ENCODE assay signal across 8 cellular contexts in genomic region chr7:99551329-99551728, GRCh38. TPM values are rescaled to one million over a fixed set of nuclear protein-coding genes. Genes with fewer than 3 reads are reported as not detected.
DNase-seq lines count a peak whose midpoint lies in the region; ATAC-seq and TF ChIP-seq lines count a peak whose summit lies in the region.

No MANE protein-coding gene starts in this region.

- H3F3A ChIP-seq in MM.1S (ENCODE audit: insufficient read depth, low read length): no peaks in the 10 kb centered on the region

- intact Hi-C loops in CD4-positive, alpha-beta T cell (cut with DNase I, micrococcal nuclease): loop anchor here in 1 of 2 experiments (10.0 kb wide), 1 partner anchor 227 kb away; the partner anchor contains the start of gene ARPC1A
- intact Hi-C loops in natural killer cell (cut with micrococcal nuclease): loop anchor here (5.0 kb wide), 1 partner anchor 144 kb away; the partner anchor contains the start of genes BUD31 and PDAP1

- H3K79me2 ChIP-seq in MM.1S (ENCODE audit: low read length): peaks cover 6% of the 10 kb centered on the region

- peak overlapping the region; percentile 65 for H3K4me2 ChIP-seq in MM.1S (ENCODE audit: low read depth, low read length)

- ATAC-seq in CD4-positive, alpha-beta T cell (ENCODE audit: poor library complexity): no peak
- no peak for ATAC-seq in natural killer cell

- peak overlapping the region; percentile 80 for H3K27ac Mint-ChIP-seq in CD4-positive, alpha-beta T cell
- H3K27ac Mint-ChIP-seq in endodermal cell: peak overlapping the region; percentile 91
- peak overlapping the region; percentile 94 to 95 for H3K27ac Mint-ChIP-seq in natural killer cell

- H3K4me3 ChIP-seq in MM.1S (ENCODE audit: low read length): peak overlapping the region; percentile 99
- H3K4me3 ChIP-seq in endodermal cell (ENCODE audit: low read length): peak overlapping the region; percentile 97

- peak overlapping the region; percentile 86 for H3K27ac ChIP-seq in CD4-positive, alpha-beta T cell (ENCODE audit: low read depth, low read length)
- H3K27ac ChIP-seq in MM.1S (ENCODE audit: low read length) (no peak overlapping the region), endodermal cell (ENCODE audit: low read depth, low read length) (no peak overlapping the region)

- DNase-seq in CD4-positive, alpha-beta T cell: no peak
- DNase-seq in MM.1S (no peak), endodermal cell (peak; percentile 51), natural killer cell (no peak), T-helper 9 cell (no peak), NOMO-1 treated with DMSO at 0.1 percent for 48 hours (lab: John Stamatoyannopoulos, UW; ENCODE audit: unreplicated experiment) (no peak), NCI-H2081 treated with DMSO at 0.1 percent for 48 hours (lab: John Stamatoyannopoulos, UW) (no peak), islet precursor cell (no peak)

- H3K36me3 ChIP-seq in MM.1S (replicated peaks; ENCODE audit: insufficient read depth, low read length) (no peaks in the 10 kb centered on the region), endodermal cell (ENCODE audit: control insufficient read depth, insufficient read depth, low read length) (peaks cover 39% of the 10 kb centered on the region)

- H3K27me3 Mint-ChIP-seq in CD4-positive, alpha-beta T cell: no peaks in the 10 kb centered on the region
- no peaks in the 10 kb centered on the region for H3K27me3 Mint-ChIP-seq in endodermal cell (ENCODE audit: insufficient read depth)
- H3K27me3 Mint-ChIP-seq in natural killer cell (ENCODE audit: low read depth in 2 of 2): no peaks in the 10 kb centered on the region

- peaks cover 64% of the 10 kb centered on the region for H3K36me3 Mint-ChIP-seq in CD4-positive, alpha-beta T cell (ENCODE audit: low read depth)
- H3K36me3 Mint-ChIP-seq in endodermal cell (ENCODE audit: low read depth) (peaks cover 43% of the 10 kb centered on the region), natural killer cell (peaks cover 6% of the 10 kb centered on the region)

- POLR2A ChIA-PET in CD4-positive, alpha-beta T cell (lab: Charles Lee): interaction anchor here (0.6 to 1.3 kb wide), 7 partner anchors 28 to 176 kb away, joined by 3 to 24 read pairs (median 5); partner anchors contain the start of genes ZKSCAN5, ZNF394 and ZSCAN25

- H3K9ac ChIP-seq in MM.1S (ENCODE audit: low read length) (peak overlapping the region; percentile 83), endodermal cell (ENCODE audit: extremely low read depth, low read length, poor library complexity, severe bottlenecking) (peak overlapping the region; percentile 84)

- H4K20me1 ChIP-seq in MM.1S (ENCODE audit: insufficient read depth, low read length): no peaks in the 10 kb centered on the region

- H3K4me1 Mint-ChIP-seq in CD4-positive, alpha-beta T cell (ENCODE audit: low read depth): peaks cover 56% of the 10 kb centered on the region
- H3K4me1 Mint-ChIP-seq in endodermal cell (peaks cover 5% of the 10 kb centered on the region), natural killer cell (peaks cover 24 to 40% of the 10 kb centered on the region in 2 donors)

- no peaks in the 10 kb centered on the region for H3K9me3 ChIP-seq in CD4-positive, alpha-beta T cell (ENCODE audit: control insufficient read depth, low read length)
- H3K9me3 ChIP-seq in MM.1S (replicated peaks; ENCODE audit: insufficient read depth, low read length) (no peaks in the 10 kb centered on the region), endodermal cell (ENCODE audit: control insufficient read depth, low read length) (peaks cover 20% of the 10 kb centered on the region)

- peak overlapping the region; percentile 100 for H2AFZ ChIP-seq in MM.1S (ENCODE audit: low read length)

- no peaks in the 10 kb centered on the region; the same call in 1 of the 2 replicates for H3K4me1 ChIP-seq in MM.1S (ENCODE audit: low read length)
- H3K4me1 ChIP-seq in endodermal cell (ENCODE audit: control insufficient read depth, insufficient read depth, low read length): no peaks in the 10 kb centered on the region

- CTCF ChIA-PET in CD4-positive, alpha-beta T cell (lab: Charles Lee): no interaction called here

- H3K9me3 Mint-ChIP-seq in CD4-positive, alpha-beta T cell: peaks cover 4% of the 10 kb centered on the region
- H3K9me3 Mint-ChIP-seq in endodermal cell (peaks cover 32% of the 10 kb centered on the region), natural killer cell (no peaks in the 10 kb centered on the region)

- peak overlapping the region; percentile 92 for H3K4me3 Mint-ChIP-seq in CD4-positive, alpha-beta T cell
- peak overlapping the region; percentile 88 for H3K4me3 Mint-ChIP-seq in endodermal cell
- peak overlapping the region; percentile 92 for H3K4me3 Mint-ChIP-seq in natural killer cell

- no peaks in the 10 kb centered on the region for H3K27me3 ChIP-seq in CD4-positive, alpha-beta T cell (ENCODE audit: control insufficient read depth, insufficient read depth, low read length)
- H3K27me3 ChIP-seq in MM.1S (replicated peaks; ENCODE audit: insufficient read depth, low read length) (no peaks in the 10 kb centered on the region), endodermal cell (ENCODE audit: control insufficient read depth, insufficient read depth, low read length, poor library complexity, severe bottlenecking) (no peaks in the 10 kb centered on the region)

- H3K9me2 ChIP-seq in MM.1S (replicated peaks; ENCODE audit: insufficient read depth, low read length): no peaks in the 10 kb centered on the region

- WGBS in endodermal cell (ENCODE audit: insufficient coverage in 1 of 2, insufficient read length in 1 of 2), 2 experiments: 18 to 40% methylated on average over 1 to 15 of the region's 15 CpGs

- no peak for TF ChIP-seq CTCF in CD4-positive, alpha-beta T cell (IDR thresholded peaks at IDR 0.05)
- TF ChIP-seq CTCF in MM.1S (IDR thresholded peaks at IDR 0.05; ENCODE audit: low read length) (no peak), endodermal cell (conservative IDR thresholded peaks at IDR 0.05) (no peak), natural killer cell (IDR thresholded peaks at IDR 0.05) (no peak)

RNA-seq across cellular contexts. Expression of gene FAM200A, which starts 0.6 kb away (rescaled TPM):
- 1 to 10 TPM; 1.5 to 1.8 TPM for total RNA-seq in CD4-positive, alpha-beta T cell
- total RNA-seq in endodermal cell (1 to 10 TPM; 7.7 to 8.3 TPM), natural killer cell (1 to 10 TPM; 2.3 to 3.1 (median 2.6) TPM)
- 14.6 TPM for polyA plus RNA-seq in endodermal cell (2013, experiment 1 of 2)
- 14.9 TPM for polyA plus RNA-seq in endodermal cell (2013, experiment 2 of 2)

RNA-seq across cellular contexts. Expression of gene ZNF655, which starts 7.1 kb away (rescaled TPM):
- total RNA-seq in CD4-positive, alpha-beta T cell: 100 to 1,000 TPM; 145 to 146 TPM
- total RNA-seq in endodermal cell (10 to 100 TPM; 57.0 to 58.2 TPM), natural killer cell (100 to 1,000 TPM; 171 to 214 (median 196) TPM)
- polyA plus RNA-seq in endodermal cell (2013, experiment 1 of 2): 42.6 TPM
- polyA plus RNA-seq in endodermal cell (2013, experiment 2 of 2): 46.1 TPM

RNA-seq across cellular contexts. Expression of gene TMEM225B, which starts 46.7 kb away (rescaled TPM):
- total RNA-seq in CD4-positive, alpha-beta T cell: 1 to 10 TPM; 1.0 TPM
- total RNA-seq in endodermal cell (1 to 10 TPM in 1 of 2 donors, under 1 TPM in 1; 0.26 to 3.2 TPM), natural killer cell (1 to 10 TPM; 1.4 to 2.5 (median 2.0) TPM)
- polyA plus RNA-seq in endodermal cell (2013, experiment 1 of 2): 1.2 TPM
- polyA plus RNA-seq in endodermal cell (2013, experiment 2 of 2): 1.2 TPM

RNA-seq across cellular contexts. Expression of gene ZKSCAN5, which starts 46.9 kb away (rescaled TPM):
- 1 to 10 TPM; 3.8 to 4.4 TPM for total RNA-seq in CD4-positive, alpha-beta T cell
- 10 to 100 TPM; 14.9 to 18.2 TPM for total RNA-seq in endodermal cell
- 15.5 TPM for polyA plus RNA-seq in endodermal cell (2013, experiment 1 of 2)
- polyA plus RNA-seq in endodermal cell (2013, experiment 2 of 2): 15.6 TPM
- 1 to 10 TPM; 6.8 to 9.7 (median 7.4) TPM for total RNA-seq in natural killer cell

RNA-seq across cellular contexts. Expression of gene ZNF394, which starts 51.2 kb away (rescaled TPM):
- 100 to 1,000 TPM; 215 to 223 TPM for total RNA-seq in CD4-positive, alpha-beta T cell
- 10 to 100 TPM; 21.0 to 22.0 TPM for total RNA-seq in endodermal cell
- 14.2 TPM for polyA plus RNA-seq in endodermal cell (2013, experiment 1 of 2)
- 11.8 TPM for polyA plus RNA-seq in endodermal cell (2013, experiment 2 of 2)
- total RNA-seq in natural killer cell: 100 to 1,000 TPM; 188 to 237 (median 215) TPM
